In the genomic region with DNA sequence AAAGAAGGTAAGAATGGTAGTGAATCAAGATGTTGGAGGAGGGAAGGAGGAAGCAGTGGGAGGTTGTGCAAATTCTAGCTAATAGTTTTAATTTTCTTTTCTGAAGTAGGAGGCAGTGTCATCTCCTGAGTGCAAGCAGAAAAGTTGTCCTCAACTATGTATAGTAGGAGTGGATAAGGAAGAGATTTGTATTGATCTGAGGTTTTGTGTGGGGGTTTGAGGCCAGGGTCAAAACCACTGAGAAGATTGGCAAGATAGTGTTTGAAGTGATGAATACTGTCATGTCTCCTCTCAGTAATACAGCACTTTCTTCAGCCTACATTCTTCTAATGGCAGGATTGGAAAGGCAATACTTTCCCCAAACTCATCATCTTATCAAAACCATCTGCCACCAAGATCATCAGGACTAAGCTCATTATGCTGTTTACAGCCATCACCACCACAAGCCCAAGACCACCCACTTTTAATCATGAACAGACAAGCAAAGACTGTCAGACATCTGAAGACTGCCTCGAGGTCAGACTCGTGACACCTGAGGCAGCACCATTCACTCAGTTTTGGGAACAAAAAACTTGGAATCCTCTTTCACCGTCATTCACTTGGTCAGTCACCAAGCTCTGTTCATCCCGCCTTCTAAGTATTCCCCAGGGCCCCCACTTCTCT, we compare ENCODE assay signal across 1 cellular context.
TF ChIP-seq lines count a peak whose summit lies in the region.

No MANE protein-coding gene starts in this region.

TF ChIP-seq in HepG2, 621 proteins besides CTCF, POLR2A, EP300 and RAD21:
- TF ChIP-seq ATF7-NPFF (CRISPR knock-in tag; IDR thresholded peaks at IDR 0.05; ENCODE audit: low read depth) (no peak), ZNF556 (CRISPR knock-in tag; IDR thresholded peaks at IDR 0.05; ENCODE audit: borderline replicate concordance) (no peak), MYC (CRISPR knock-in tag; IDR thresholded peaks at IDR 0.05; ENCODE audit: borderline replicate concordance) (no peak), XRCC5 (optimal IDR thresholded peaks at IDR 0.05; ENCODE audit: low read length) (no peak), SSRP1 (CRISPR knock-in tag; IDR thresholded peaks at IDR 0.05) (no peak), ZSCAN29 (CRISPR knock-in tag; conservative IDR thresholded peaks at IDR 0.05) (no peak), ZFP1 (CRISPR knock-in tag; IDR thresholded peaks at IDR 0.05) (no peak), NR3C1 (CRISPR knock-in tag; IDR thresholded peaks at IDR 0.05) (no peak), ZNF564 (CRISPR knock-in tag; IDR thresholded peaks at IDR 0.05) (no peak), FOXA3 (CRISPR knock-in tag; IDR thresholded peaks at IDR 0.05) (no peak)
- TF ChIP-seq, protein P1, sequence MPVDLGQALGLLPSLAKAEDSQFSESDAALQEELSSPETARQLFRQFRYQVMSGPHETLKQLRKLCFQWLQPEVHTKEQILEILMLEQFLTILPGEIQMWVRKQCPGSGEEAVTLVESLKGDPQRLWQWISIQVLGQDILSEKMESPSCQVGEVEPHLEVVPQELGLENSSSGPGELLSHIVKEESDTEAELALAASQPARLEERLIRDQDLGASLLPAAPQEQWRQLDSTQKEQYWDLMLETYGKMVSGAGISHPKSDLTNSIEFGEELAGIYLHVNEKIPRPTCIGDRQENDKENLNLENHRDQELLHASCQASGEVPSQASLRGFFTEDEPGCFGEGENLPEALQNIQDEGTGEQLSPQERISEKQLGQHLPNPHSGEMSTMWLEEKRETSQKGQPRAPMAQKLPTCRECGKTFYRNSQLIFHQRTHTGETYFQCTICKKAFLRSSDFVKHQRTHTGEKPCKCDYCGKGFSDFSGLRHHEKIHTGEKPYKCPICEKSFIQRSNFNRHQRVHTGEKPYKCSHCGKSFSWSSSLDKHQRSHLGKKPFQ (CRISPR knock-in tag; IDR thresholded peaks at IDR 0.05; ENCODE audit: insufficient replicate concordance), result no peak
- TF ChIP-seq, protein P2, sequence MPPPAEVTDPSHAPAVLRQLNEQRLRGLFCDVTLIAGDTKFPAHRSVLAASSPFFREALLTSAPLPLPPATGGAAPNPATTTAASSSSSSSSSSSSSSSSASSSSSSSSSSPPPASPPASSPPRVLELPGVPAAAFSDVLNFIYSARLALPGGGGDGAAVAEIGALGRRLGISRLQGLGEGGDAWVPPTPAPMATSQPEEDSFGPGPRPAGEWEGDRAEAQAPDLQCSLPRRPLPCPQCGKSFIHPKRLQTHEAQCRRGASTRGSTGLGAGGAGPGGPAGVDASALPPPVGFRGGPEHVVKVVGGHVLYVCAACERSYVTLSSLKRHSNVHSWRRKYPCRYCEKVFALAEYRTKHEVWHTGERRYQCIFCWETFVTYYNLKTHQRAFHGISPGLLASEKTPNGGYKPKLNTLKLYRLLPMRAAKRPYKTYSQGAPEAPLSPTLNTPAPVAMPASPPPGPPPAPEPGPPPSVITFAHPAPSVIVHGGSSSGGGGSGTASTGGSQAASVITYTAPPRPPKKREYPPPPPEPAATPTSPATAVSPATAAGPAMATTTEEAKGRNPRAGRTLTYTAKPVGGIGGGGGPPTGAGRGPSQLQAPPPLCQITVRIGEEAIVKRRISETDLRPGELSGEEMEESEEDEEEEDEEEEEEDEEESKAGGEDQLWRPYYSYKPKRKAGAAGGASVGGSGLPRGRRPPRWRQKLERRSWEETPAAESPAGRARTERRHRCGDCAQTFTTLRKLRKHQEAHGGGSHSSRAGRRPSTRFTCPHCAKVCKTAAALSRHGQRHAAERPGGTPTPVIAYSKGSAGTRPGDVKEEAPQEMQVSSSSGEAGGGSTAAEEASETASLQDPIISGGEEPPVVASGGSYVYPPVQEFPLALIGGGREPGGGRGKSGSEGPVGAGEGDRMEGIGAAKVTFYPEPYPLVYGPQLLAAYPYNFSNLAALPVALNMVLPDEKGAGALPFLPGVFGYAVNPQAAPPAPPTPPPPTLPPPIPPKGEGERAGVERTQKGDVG (CRISPR knock-in tag; IDR thresholded peaks at IDR 0.05; ENCODE audit: borderline replicate concordance), result no peak
